ENCODE assay signal across 10 cellular contexts in the genomic region with DNA sequence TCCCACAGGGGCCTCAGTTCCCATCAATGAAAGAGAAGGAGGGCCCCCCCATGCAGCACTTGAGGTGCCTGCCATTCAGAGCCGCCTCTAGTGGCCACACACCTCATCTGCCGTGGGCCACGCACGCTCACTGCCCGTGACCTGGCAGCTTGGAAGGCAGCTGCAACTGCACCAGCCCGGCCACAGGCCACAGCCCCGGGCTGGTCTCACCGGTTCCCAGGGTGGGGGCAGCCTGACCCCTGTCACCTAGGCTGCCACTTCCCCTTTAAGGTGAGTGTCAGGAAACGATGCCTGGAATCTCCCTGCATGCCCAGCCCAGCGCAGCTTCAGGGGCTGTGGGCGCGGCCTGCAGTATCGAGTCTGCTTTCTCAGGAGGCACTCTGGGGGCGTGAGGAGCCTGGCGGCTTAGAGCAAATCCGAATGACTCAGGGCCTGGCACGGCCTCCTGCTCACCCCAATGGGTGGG. TPM values are rescaled to one million over a fixed set of nuclear protein-coding genes. Genes with fewer than 3 reads are reported as not detected.
DNase-seq lines count a peak whose midpoint lies in the region; ATAC-seq, FAIRE-seq and TF ChIP-seq lines count a peak whose summit lies in the region.
"Had no signal": no experiment of that assay in that cellular context is flagged by ENCODE, and none has a peak within 500 bp of the region (broad histone marks: within the 10 kb centered on the region; RNA-seq: fewer than 3 reads in every experiment).

No MANE protein-coding gene starts in this region.

- peak; percentile 39; the same call in 1 of the 2 replicates for ATAC-seq in Panc1
- ATAC-seq in GM19463 (IDR thresholded peaks at IDR 0.05; ENCODE audit: unreplicated experiment): no peak

- no peaks in the 10 kb centered on the region for H3K27me3 ChIP-seq in Panc1 (ENCODE audit: control insufficient read depth, insufficient read depth, low read length)
- no peaks in the 10 kb centered on the region for H3K27me3 ChIP-seq in thyroid gland

- DNase-seq in SHP77 (lab: John Stamatoyannopoulos, UW) (peak; percentile 37 to 40), SHP77 treated with DMSO at 0.1 percent for 48 hours (lab: John Stamatoyannopoulos, UW) (no peak), Panc1 (ENCODE audit: low read depth, low spot score) (no peak), glomerular visceral epithelial cell (ENCODE audit: extremely low spot score) (peak; percentile 59), RCC 7860 (ENCODE audit: low spot score) (no peak), thyroid gland (no peak)
- DNase-seq in stimulated activated CD4-positive, alpha-beta T cell treated with anti-CD3 and anti-CD28 coated beads, Interleukin-4, amount 100 ng/mL, for 1 hour: peak; percentile 73
- DNase-seq: immature natural killer cell, RPMI8226 had no signal

- peaks cover 6% of the 10 kb centered on the region for H3K4me1 ChIP-seq in Panc1 (ENCODE audit: control insufficient read depth, insufficient read depth, low read length)
- peaks cover 0 to 11% of the 10 kb centered on the region in 2 donors for H3K4me1 ChIP-seq in thyroid gland

- H3K27ac ChIP-seq in Panc1 (ENCODE audit: low read length) (no peak overlapping the region), thyroid gland (no peak overlapping the region)

- H3K4me3 ChIP-seq in Panc1 (ENCODE audit: low read depth in 2 of 2, low read length in 2 of 2): no peak overlapping the region
- H3K4me3 ChIP-seq in thyroid gland (replicated peaks in 1 of 3): no peak overlapping the region

- POLR2A ChIA-PET in Panc1 (lab: Charles Lee): no interaction called here

- in situ Hi-C loops in Panc1 (cut with HindIII; ENCODE audit: low pct_unique_long_range_greater_than_20kb, low sequenced_read_pairs): no loop called here

- no peak for TF ChIP-seq POLR2A in thyroid gland (IDR thresholded peaks at IDR 0.05)

- H3K9me3 ChIP-seq in Panc1 (ENCODE audit: control insufficient read depth, insufficient read depth, low read depth, low read length): no peaks in the 10 kb centered on the region
- H3K9me3 ChIP-seq in thyroid gland: no peaks in the 10 kb centered on the region

- CTCF ChIA-PET in Panc1 (lab: Charles Lee): no interaction called here

- intact Hi-C loops in Panc1 (cut with micrococcal nuclease; ENCODE audit: unreplicated experiment) (no loop called here), thyroid gland (cut with DNase I) (no loop called here)

- FAIRE-seq in RCC 7860 (lab: Jason Lieb, UNC): no peak

- WGBS in thyroid gland, 2 donors: 49% methylated on average over 12 to 14 of the region's 17 CpGs

- no peak for TF ChIP-seq CTCF in Panc1 (IDR thresholded peaks at IDR 0.05)
- no peak for TF ChIP-seq CTCF in thyroid gland (IDR thresholded peaks at IDR 0.05)

- BruUV-seq in Panc1 (replicated peaks; lab: Mats Ljungman, UMichigan): no TSS peak

- H3K36me3 ChIP-seq in Panc1 (ENCODE audit: control insufficient read depth, insufficient read depth, low read length) (no peaks in the 10 kb centered on the region), thyroid gland (no peaks in the 10 kb centered on the region)

RNA-seq across cellular contexts. Expression of gene MAB21L4, which starts 2.6 kb away (rescaled TPM):
- total RNA-seq in Panc1 (2021; ENCODE audit: unreplicated experiment) (0.21 TPM), thyroid gland (under 1 TPM in 2 of 4 donors, not detected in 2; 0.33 to 0.81 TPM)
- not detected for polyA plus RNA-seq in Panc1 (2012; ENCODE audit: insufficient read length)
- polyA plus RNA-seq: immature natural killer cell had no signal

RNA-seq across cellular contexts. Expression of gene CROCC2, which starts 12.7 kb away (rescaled TPM):
- total RNA-seq in Panc1 (2021; ENCODE audit: unreplicated experiment): 0.23 TPM
- 0.08 TPM for polyA plus RNA-seq in Panc1 (2012; ENCODE audit: insufficient read length)
- total RNA-seq in thyroid gland: not detected
- polyA plus RNA-seq: immature natural killer cell had no signal

RNA-seq across cellular contexts. Expression of gene AGXT, which starts 24.8 kb away (rescaled TPM):
- 0.36 TPM for total RNA-seq in Panc1 (2021; ENCODE audit: unreplicated experiment)
- not detected for polyA plus RNA-seq in Panc1 (2012; ENCODE audit: insufficient read length)
- not detected for total RNA-seq in thyroid gland
- polyA plus RNA-seq: immature natural killer cell had no signal

Comparison
In these comparisons a context has a peak if more than half of its experiments do, and no peak if none do; other contexts are left out.
1. DNase-seq: peak in SHP77 (2 of 2), glomerular visceral epithelial cell (single experiment) and stimulated activated CD4-positive, alpha-beta T cell treated with anti-CD3 and anti-CD28 coated beads, Interleukin-4, amount 100 ng/mL, for 1 hour (single experiment); none in SHP77 treated with DMSO at 0.1 percent for 48 hours (single experiment), Panc1 (single experiment), RCC 7860 (single experiment) and thyroid gland (0 of 2).